ENCODE assay signal across 17 cellular contexts in the genomic region with DNA sequence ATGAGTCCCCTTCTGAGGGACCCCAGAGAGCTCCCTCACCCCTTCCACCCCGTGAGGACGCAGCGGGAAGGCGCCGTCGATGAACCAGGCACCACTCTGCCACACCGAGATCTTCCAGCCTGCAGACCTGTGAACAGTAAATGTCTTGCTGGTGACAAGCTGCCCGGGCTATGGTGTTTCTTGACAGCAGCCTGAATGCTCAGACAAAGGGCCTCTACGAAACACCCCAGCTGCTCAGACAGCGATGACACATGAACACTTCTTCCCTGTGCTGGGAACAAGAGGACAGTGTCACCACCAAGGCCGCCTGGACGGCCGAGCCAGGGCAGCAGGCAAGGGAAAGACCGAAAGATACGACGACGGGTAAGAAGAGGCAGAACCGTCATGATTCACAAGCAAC. TPM values are rescaled to one million over a fixed set of nuclear protein-coding genes. Genes with fewer than 3 reads are reported as not detected.
A peak's percentile ranks its signal among the peaks of the same experiment; 100 is the strongest.
DNase-seq lines count a peak whose midpoint lies in the region; ATAC-seq and TF ChIP-seq lines count a peak whose summit lies in the region.
"Had no signal": no experiment of that assay in that cellular context is flagged by ENCODE, and none has a peak within 500 bp of the region (broad histone marks: within the 10 kb centered on the region; RNA-seq: fewer than 3 reads in every experiment).

No MANE protein-coding gene starts in this region.

- intact Hi-C loops in right lobe of liver (cut with DNase I) (no loop called here), posterior cingulate gyrus (cut with DNase I) (no loop called here)

- peak; percentile 12 for DNase-seq in MV-4-11 (lab: John Stamatoyannopoulos, UW)
- peak; percentile 92 for DNase-seq in globus pallidus (ENCODE audit: low spot score)
- DNase-seq in right lobe of liver: peak in 2 of 3 donors; percentile 18 to 46
- peak in 7 of 10 donors; percentile 27 to 93 (median 50) for DNase-seq in posterior cingulate gyrus
- DNase-seq in GM20000 (ENCODE audit: low spot score): no peak
- DNase-seq in central memory CD4-positive, alpha-beta T cell: no peak
- no peak for DNase-seq in effector CD8-positive, alpha-beta T cell (lab: John Stamatoyannopoulos, UW)
- no peak for DNase-seq in stimulated activated naive CD8-positive, alpha-beta T cell treated with anti-CD3 and anti-CD28 coated beads, Interleukin-15, Interleukin-2, amounts not matched to agents 100 U/mL and 50 U/mL, for 24 hours
- DNase-seq: activated CD4-positive, alpha-beta memory T cell treated with anti-CD3 and anti-CD28 coated beads for 36 hours; activated naive CD8-positive, alpha-beta T cell treated with anti-CD3 and anti-CD28 coated beads, Interleukin-2, amount 50 U/mL, for 24 hours; foreskin keratinocyte; KBM-7; NCI-H1105; NCI-H82; stomach had no signal

- no peaks in the 10 kb centered on the region for H3K4me1 ChIP-seq in right lobe of liver
- H3K4me1 ChIP-seq: foreskin keratinocyte, parathyroid adenoma, stomach had no signal

- WGBS in right lobe of liver (ENCODE audit: insufficient coverage, low coverage, low lambda C conversion rate, missing lambda C conversion rate): 81% methylated on average over 12 of the region's 18 CpGs

- H3K27ac ChIP-seq in right lobe of liver: no peak overlapping the region
- H3K27ac ChIP-seq: foreskin keratinocyte, parathyroid adenoma, stomach had no signal

- TF ChIP-seq CTCF in right lobe of liver (IDR thresholded peaks at IDR 0.05) (no peak), GM20000 (IDR thresholded peaks at IDR 0.05; ENCODE audit: extremely low read depth, missing control alignments) (no peak)

- ATAC-seq in right lobe of liver: peak; percentile 20 to 66 (median 42)
- ATAC-seq in stimulated activated naive CD8-positive, alpha-beta T cell treated with anti-CD3 and anti-CD28 coated beads, Interleukin-15, Interleukin-2, amounts not matched to agents 100 U/mL and 50 U/mL, for 24 hours: no peak
- ATAC-seq: activated naive CD8-positive, alpha-beta T cell treated with anti-CD3 and anti-CD28 coated beads, Interleukin-2, amount 50 U/mL, for 24 hours; foreskin keratinocyte; Panc1 had no signal

- no peaks in the 10 kb centered on the region for H3K36me3 ChIP-seq in right lobe of liver

- no peak for TF ChIP-seq POLR2A in right lobe of liver (IDR thresholded peaks at IDR 0.05)

- no peak overlapping the region for H3K4me3 ChIP-seq in right lobe of liver
- H3K4me3 ChIP-seq: stomach had no signal

- H3K27me3 ChIP-seq in right lobe of liver: no peaks in the 10 kb centered on the region
- H3K27me3 ChIP-seq: foreskin keratinocyte, stomach had no signal

- H3K9me3 ChIP-seq in right lobe of liver: no peaks in the 10 kb centered on the region
- H3K9me3 ChIP-seq: stomach had no signal

RNA-seq across cellular contexts. Expression of a gene that starts 30.6 kb away (rescaled TPM):
- total RNA-seq in right lobe of liver: 10 to 100 TPM; 20.9 to 32.8 (median 23.2) TPM

RNA-seq across cellular contexts. Expression of a gene that starts 37.5 kb away (rescaled TPM):
- total RNA-seq in right lobe of liver: 1 to 10 TPM; 4.2 to 6.3 (median 5.3) TPM

Comparison
In these comparisons a context has a peak if more than half of its experiments do, and no peak if none do; other contexts are left out.
1. DNase-seq: peak in MV-4-11 (single experiment), globus pallidus (single experiment), right lobe of liver (2 of 3) and posterior cingulate gyrus (7 of 10); none in GM20000 (single experiment), central memory CD4-positive, alpha-beta T cell (single experiment), effector CD8-positive, alpha-beta T cell (single experiment) and stimulated activated naive CD8-positive, alpha-beta T cell treated with anti-CD3 and anti-CD28 coated beads, Interleukin-15, Interleukin-2, amounts not matched to agents 100 U/mL and 50 U/mL, for 24 hours (single experiment).